Comparison of ENCODE assay signal across 8 cellular contexts in the genomic region with DNA sequence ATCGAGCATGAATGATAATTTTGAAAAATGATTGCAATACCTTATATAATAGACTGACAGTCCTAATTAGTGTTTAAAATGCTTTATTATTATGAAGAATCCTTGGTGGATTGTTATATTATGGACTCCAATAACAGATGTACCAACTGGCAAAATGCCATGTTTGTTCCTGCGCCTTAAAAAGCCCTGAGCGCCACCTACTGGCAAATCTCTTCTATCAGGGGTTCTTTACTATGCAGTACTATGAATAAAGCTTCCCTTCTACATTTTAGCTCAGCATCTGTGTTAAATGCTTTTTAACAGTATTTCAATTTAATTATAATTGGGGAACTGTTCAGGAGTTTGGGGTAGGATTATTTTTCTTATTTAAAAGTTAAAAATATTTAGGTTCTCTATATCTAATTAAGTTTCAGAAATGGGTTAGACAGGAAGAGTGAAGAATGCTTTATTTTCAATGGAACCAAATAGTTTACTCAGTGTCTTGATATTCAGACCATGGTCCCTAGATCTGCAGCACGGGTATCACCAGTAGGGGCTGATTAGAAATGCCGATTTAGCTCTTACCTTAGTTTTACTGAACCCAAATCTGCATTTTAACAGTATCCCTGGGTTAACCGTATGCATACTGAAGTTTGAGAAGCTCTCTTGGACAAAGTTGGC. TPM values are rescaled to one million over a fixed set of nuclear protein-coding genes. Genes with fewer than 3 reads are reported as not detected.
DNase-seq lines count a peak whose midpoint lies in the region; ATAC-seq and TF ChIP-seq lines count a peak whose summit lies in the region.

No MANE protein-coding gene starts in this region.

- H3K4me1 ChIP-seq in right lobe of liver = no peaks in the 10 kb centered on the region

- ATAC-seq in HG03442 (IDR thresholded peaks at IDR 0.05; ENCODE audit: unreplicated experiment) (peak; percentile 52), right lobe of liver (peak; percentile 71 to 90 (median 85)), HG02938 (IDR thresholded peaks at IDR 0.05; ENCODE audit: unreplicated experiment) (no peak)

- DNase-seq in GM04504 (ENCODE audit: low read depth) = peak; percentile 75
- DNase-seq in NCI-H526 treated with DMSO at 0.1 percent for 48 hours (lab: John Stamatoyannopoulos, UW) = peak; percentile 50
- peak; percentile 92 for DNase-seq in activated CD4-positive, alpha-beta T cell treated with anti-CD3 and anti-CD28 coated beads, Interleukin-2, amount 10 ng/mL, durations not matched to agents 24 days and 14 days
- peak; percentile 93 for DNase-seq in dedifferentiated amniotic fluid mesenchymal stem cell (ENCODE audit: extremely low spot score)
- DNase-seq in right lobe of liver = peak in 2 of 3 donors; percentile 57 to 84
- peak; percentile 29 to 61 (median 50) for DNase-seq in stimulated activated CD4-positive, alpha-beta T cell treated with anti-CD3 and anti-CD28 coated beads, TNF-alpha, amount 100 ng/mL, for 4 hours (ENCODE audit: low read depth in 3 of 3)

- H3K4me3 Mint-ChIP-seq in activated CD4-positive, alpha-beta T cell treated with anti-CD3 and anti-CD28 coated beads, Interleukin-2, amount 10 ng/mL, durations not matched to agents 24 days and 14 days = no peak overlapping the region

- TF ChIP-seq CTCF in right lobe of liver (IDR thresholded peaks at IDR 0.05) = peak; percentile 72 to 91 (median 88)

- peaks cover 21% of the 10 kb centered on the region for H3K36me3 Mint-ChIP-seq in activated CD4-positive, alpha-beta T cell treated with anti-CD3 and anti-CD28 coated beads, Interleukin-2, amount 10 ng/mL, durations not matched to agents 24 days and 14 days (ENCODE audit: low read depth)

- H3K27me3 Mint-ChIP-seq in activated CD4-positive, alpha-beta T cell treated with anti-CD3 and anti-CD28 coated beads, Interleukin-2, amount 10 ng/mL, durations not matched to agents 24 days and 14 days = no peaks in the 10 kb centered on the region

- H3K4me3 ChIP-seq in right lobe of liver = no peak overlapping the region

- no peak overlapping the region for H3K27ac Mint-ChIP-seq in activated CD4-positive, alpha-beta T cell treated with anti-CD3 and anti-CD28 coated beads, Interleukin-2, amount 10 ng/mL, durations not matched to agents 24 days and 14 days

- H3K36me3 ChIP-seq in right lobe of liver = peaks cover 0 to 4% (median 2%) of the 10 kb centered on the region in 4 donors

- no peaks in the 10 kb centered on the region for H3K9me3 ChIP-seq in right lobe of liver

- H3K4me1 Mint-ChIP-seq in activated CD4-positive, alpha-beta T cell treated with anti-CD3 and anti-CD28 coated beads, Interleukin-2, amount 10 ng/mL, durations not matched to agents 24 days and 14 days = peaks cover 9% of the 10 kb centered on the region

- H3K27me3 ChIP-seq in right lobe of liver = no peaks in the 10 kb centered on the region

- 42% methylated on average over 6 of the region's 6 CpGs for WGBS in right lobe of liver (ENCODE audit: insufficient coverage, low coverage, low lambda C conversion rate, missing lambda C conversion rate)

- H3K27ac ChIP-seq in right lobe of liver = no peak overlapping the region

- intact Hi-C loops in activated CD4-positive, alpha-beta T cell treated with anti-CD3 and anti-CD28 coated beads, Interleukin-2, amount 10 ng/mL, durations not matched to agents 24 days and 14 days (cut with micrococcal nuclease) = loop anchor here (1.0 to 5.0 kb wide), 2 partner anchors 41 to 144 kb away; partner anchors contain the start of gene SLC25A4
- intact Hi-C loops in right lobe of liver (cut with DNase I) = no loop called here

- no peak for TF ChIP-seq POLR2A in right lobe of liver (IDR thresholded peaks at IDR 0.05)

- H3K9me3 Mint-ChIP-seq in activated CD4-positive, alpha-beta T cell treated with anti-CD3 and anti-CD28 coated beads, Interleukin-2, amount 10 ng/mL, durations not matched to agents 24 days and 14 days = no peaks in the 10 kb centered on the region

RNA-seq across cellular contexts. Expression of gene CFAP97, which starts 20.0 kb away (rescaled TPM):
- 56.6 and 59.3 TPM in 2 replicates for total RNA-seq in activated CD4-positive, alpha-beta T cell treated with anti-CD3 and anti-CD28 coated beads, Interleukin-2, amount 10 ng/mL, durations not matched to agents 24 days and 14 days
- 10 to 100 TPM; 11.7 to 25.6 (median 20.5) TPM for total RNA-seq in right lobe of liver

RNA-seq across cellular contexts. Expression of gene SNX25, which starts 25.6 kb away (rescaled TPM):
- total RNA-seq in activated CD4-positive, alpha-beta T cell treated with anti-CD3 and anti-CD28 coated beads, Interleukin-2, amount 10 ng/mL, durations not matched to agents 24 days and 14 days = 27.0 and 27.3 TPM in 2 replicates
- total RNA-seq in right lobe of liver = 10 to 100 TPM in 4 of 6 experiments, 1 to 10 TPM in 2; 8.0 to 13.0 (median 10.5) TPM

RNA-seq across cellular contexts. Expression of gene SLC25A4, which starts 40.7 kb away (rescaled TPM):
- 1.7 and 1.9 TPM in 2 replicates for total RNA-seq in activated CD4-positive, alpha-beta T cell treated with anti-CD3 and anti-CD28 coated beads, Interleukin-2, amount 10 ng/mL, durations not matched to agents 24 days and 14 days
- total RNA-seq in right lobe of liver = 10 to 100 TPM; 24.1 to 36.7 (median 27.0) TPM
